Comparison of ENCODE assay signal across 26 cellular contexts in the genomic region with DNA sequence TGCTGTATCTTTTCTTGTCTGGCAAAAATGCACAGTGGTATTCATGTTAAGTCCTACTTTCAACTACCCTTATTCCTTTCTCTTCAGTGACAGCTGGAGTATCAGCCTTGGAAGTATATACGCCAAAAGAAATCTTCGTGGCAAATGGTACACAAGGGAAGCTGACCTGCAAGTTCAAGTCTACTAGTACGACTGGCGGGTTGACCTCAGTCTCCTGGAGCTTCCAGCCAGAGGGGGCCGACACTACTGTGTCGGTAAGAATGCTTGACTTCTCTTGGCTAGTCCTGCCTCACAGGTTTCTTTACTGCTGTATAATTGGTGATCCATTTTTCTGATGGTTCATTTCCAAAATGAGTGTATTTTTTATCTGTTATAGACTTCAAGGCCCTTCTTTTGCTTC.
"Had no signal": no experiment of that assay in that cellular context is flagged by ENCODE, and none has a peak within 500 bp of the region (broad histone marks: within the 10 kb centered on the region; RNA-seq: fewer than 3 reads in every experiment).

No MANE protein-coding gene starts in this region.

- FAIRE-seq: colon, endometrium, frontal cortex had no signal

- H3K27me3 ChIP-seq: colonic mucosa, esophagus muscularis mucosa, esophagus squamous epithelium, foreskin keratinocyte, gastrocnemius medialis, gastroesophageal sphincter, heart left ventricle, heart right ventricle had no signal

- DNase-seq: colonic mucosa; cortex of kidney; dermis blood vessel endothelial cell; dorsolateral prefrontal cortex; effector CD4-positive, alpha-beta T cell; effector CD8-positive, alpha-beta T cell; effector memory CD4-positive, alpha-beta T cell; effector memory CD8-positive, alpha-beta T cell; endodermal cell; erythroblast; esophagus squamous epithelium; foreskin fibroblast; foreskin keratinocyte; foreskin melanocyte; gastrocnemius medialis; glutamatergic neuron; head of caudate nucleus; heart left ventricle; heart right ventricle had no signal

- ATAC-seq: effector memory CD8-positive, alpha-beta T cell; esophagus mucosa; foreskin keratinocyte; gastrocnemius medialis; gastroesophageal sphincter; heart left ventricle; heart right ventricle had no signal

- H3K27ac ChIP-seq: colonic mucosa, coronary artery, dorsolateral prefrontal cortex, esophagus muscularis mucosa, esophagus squamous epithelium, foreskin keratinocyte, gastrocnemius medialis, gastroesophageal sphincter, heart left ventricle, heart right ventricle had no signal

- H3K9me3 ChIP-seq: colonic mucosa, esophagus muscularis mucosa, esophagus squamous epithelium, gastrocnemius medialis, gastroesophageal sphincter, heart left ventricle, heart right ventricle had no signal

- H3K4me3 ChIP-seq: colonic mucosa, coronary artery, dorsolateral prefrontal cortex, esophagus muscularis mucosa, esophagus squamous epithelium, gastrocnemius medialis, gastroesophageal sphincter, heart left ventricle, heart right ventricle had no signal

- H3K36me3 ChIP-seq: colonic mucosa had no signal

- H3K4me1 ChIP-seq: colonic mucosa had no signal
